Comparison of ENCODE assay signal across 13 cellular contexts in the genomic region with DNA sequence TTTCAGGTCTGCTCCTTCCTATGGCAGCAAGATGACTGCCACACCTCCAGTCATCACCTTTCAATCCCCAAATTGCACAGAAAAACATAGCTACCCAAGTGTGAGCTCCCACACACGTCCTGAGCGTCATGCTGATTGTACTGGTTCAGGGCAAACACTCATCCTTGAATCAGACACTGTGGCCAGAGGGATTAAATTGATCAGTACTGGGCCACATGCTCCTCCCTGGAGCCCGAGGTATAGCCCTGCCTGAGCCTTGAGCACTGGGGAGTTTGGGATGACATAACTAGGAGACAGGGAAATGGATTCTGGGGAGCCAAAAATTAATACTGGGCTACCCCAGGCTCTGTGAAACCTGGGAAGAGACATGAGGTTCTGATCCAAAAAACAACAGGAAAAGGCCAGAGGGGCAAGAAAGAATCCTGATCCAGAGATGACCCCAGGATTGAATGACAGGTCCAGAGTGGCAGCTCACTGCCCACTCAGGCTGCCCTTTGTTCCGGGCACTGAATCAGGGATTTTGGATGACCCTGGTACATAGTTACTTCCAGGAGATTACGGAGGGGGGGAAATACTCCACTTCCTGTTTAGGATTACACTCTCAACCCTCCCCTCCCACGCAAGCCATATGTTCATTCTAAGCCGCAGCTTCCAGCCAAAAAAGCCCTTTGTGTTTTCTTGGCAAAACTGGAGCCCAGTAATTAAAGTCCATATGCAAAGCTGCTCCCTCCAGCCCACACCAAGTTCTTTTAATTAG.
A peak's percentile ranks its signal among the peaks of the same experiment; 100 is the strongest.
DNase-seq lines count a peak whose midpoint lies in the region; ATAC-seq, FAIRE-seq and TF ChIP-seq lines count a peak whose summit lies in the region.
"Had no signal": no experiment of that assay in that cellular context is flagged by ENCODE, and none has a peak within 500 bp of the region (broad histone marks: within the 10 kb centered on the region; RNA-seq: fewer than 3 reads in every experiment).

No MANE protein-coding gene starts in this region.

- TF ChIP-seq POLR2A in right lobe of liver (IDR thresholded peaks at IDR 0.05): no peak

- intact Hi-C loops in right lobe of liver (cut with DNase I): no loop called here

- peaks cover 3% of the 10 kb centered on the region for H3K36me3 Mint-ChIP-seq in effector memory CD8-positive, alpha-beta T cell (ENCODE audit: insufficient read depth)

- H3K27me3 ChIP-seq in right lobe of liver: no peaks in the 10 kb centered on the region

- H3K27me3 Mint-ChIP-seq in effector memory CD8-positive, alpha-beta T cell: peaks cover 13 to 15% of the 10 kb centered on the region in 2 donors

- peak; percentile 71 for FAIRE-seq in HTR-8/SVneo (lab: Jason Lieb, UNC)

- peak overlapping the region in 1 of 3 donors; percentile 2 for H3K27ac ChIP-seq in right lobe of liver
- H3K27ac ChIP-seq: epithelial cell of prostate, KMS-11, thoracic aorta had no signal

- ATAC-seq in right lobe of liver (peak; percentile 70 to 86 (median 71)), HG03280 (IDR thresholded peaks at IDR 0.05; ENCODE audit: unreplicated experiment) (no peak)
- ATAC-seq in effector memory CD8-positive, alpha-beta T cell (replicated peaks): no peak
- ATAC-seq: Right ventricle myocardium inferior had no signal

- H3K4me1 ChIP-seq in right lobe of liver: peaks cover 0 to 15% (median 3%) of the 10 kb centered on the region in 4 donors
- H3K4me1 ChIP-seq: HAP-1 had no signal

- peaks cover 0 to 4% of the 10 kb centered on the region in 2 donors for H3K4me1 Mint-ChIP-seq in effector memory CD8-positive, alpha-beta T cell (ENCODE audit: low read depth in 2 of 2)

- DNase-seq in DMS 273 treated with DMSO at 0.1 percent for 48 hours (lab: John Stamatoyannopoulos, UW) (peak; percentile 95), HTR-8/SVneo (ENCODE audit: insufficient read length, low spot score) (peak; percentile 22), amniotic epithelial cell (ENCODE audit: low read depth) (peak; percentile 51), right lobe of liver (peak in 1 of 3 donors; percentile 53), GM19238 (ENCODE audit: insufficient read length, low spot score) (no peak)
- DNase-seq in activated CD8-positive, alpha-beta memory T cell treated with anti-CD3 and anti-CD28 coated beads for 24 hours: no peak
- DNase-seq in effector memory CD8-positive, alpha-beta T cell: no peak

- H3K4me3 Mint-ChIP-seq in effector memory CD8-positive, alpha-beta T cell: no peak overlapping the region

- H3K9me3 ChIP-seq in right lobe of liver: no peaks in the 10 kb centered on the region
- H3K9me3 ChIP-seq: HAP-1, thoracic aorta had no signal

- H3K27ac Mint-ChIP-seq in effector memory CD8-positive, alpha-beta T cell: no peak overlapping the region

- H3K36me3 ChIP-seq in right lobe of liver: no peaks in the 10 kb centered on the region
- H3K36me3 ChIP-seq: HAP-1, thoracic aorta had no signal

- H3K4me3 ChIP-seq in right lobe of liver: no peak overlapping the region
- H3K4me3 ChIP-seq: HAP-1, thoracic aorta had no signal

- no peak for TF ChIP-seq CTCF in right lobe of liver (IDR thresholded peaks at IDR 0.05)

- 36% methylated on average over 7 of the region's 7 CpGs for WGBS in right lobe of liver (ENCODE audit: insufficient coverage, low coverage, low lambda C conversion rate, missing lambda C conversion rate)

- H3K9me3 Mint-ChIP-seq in effector memory CD8-positive, alpha-beta T cell: no peaks in the 10 kb centered on the region

Comparison
In these comparisons a context has a peak if more than half of its experiments do, and no peak if none do; other contexts are left out.
1. DNase-seq: peak in DMS 273 treated with DMSO at 0.1 percent for 48 hours (single experiment), HTR-8/SVneo (single experiment) and amniotic epithelial cell (single experiment); none in activated CD8-positive, alpha-beta memory T cell treated with anti-CD3 and anti-CD28 coated beads for 24 hours (single experiment), GM19238 (single experiment) and effector memory CD8-positive, alpha-beta T cell (0 of 3).
2. ATAC-seq: peak in right lobe of liver (4 of 4); none in HG03280 (single experiment) and effector memory CD8-positive, alpha-beta T cell (single experiment).